16 cellular contexts compared by ENCODE assay signal in genomic region chr14:90593254-90594040, GRCh38.
"Had no signal": no experiment of that assay in that cellular context is flagged by ENCODE, and none has a peak within 500 bp of the region (broad histone marks: within the 10 kb centered on the region; RNA-seq: fewer than 3 reads in every experiment).

No MANE protein-coding gene starts in this region.

- H3K4me1 Mint-ChIP-seq: activated naive CD8-positive, alpha-beta T cell treated with anti-CD3 and anti-CD28 coated beads, Interleukin-2, amount 10 ng/mL, durations not matched to agents 7 days and 5 days; naive thymus-derived CD8-positive, alpha-beta T cell; stimulated activated naive CD8-positive, alpha-beta T cell treated with anti-CD3 and anti-CD28 coated beads, Interleukin-15, amount 100 ng/mL, for 72 hours had no signal

- H3K4me3 ChIP-seq: gastroesophageal sphincter, left lung, prostate gland, right lobe of liver, spleen, upper lobe of left lung had no signal

- H3K27ac Mint-ChIP-seq: activated naive CD8-positive, alpha-beta T cell treated with anti-CD3 and anti-CD28 coated beads, Interleukin-2, amount 10 ng/mL, durations not matched to agents 7 days and 5 days; naive thymus-derived CD8-positive, alpha-beta T cell; stimulated activated naive CD8-positive, alpha-beta T cell treated with anti-CD3 and anti-CD28 coated beads, Interleukin-15, amount 100 ng/mL, for 72 hours had no signal

- H3K4me3 Mint-ChIP-seq: activated naive CD8-positive, alpha-beta T cell treated with anti-CD3 and anti-CD28 coated beads, Interleukin-2, amount 10 ng/mL, durations not matched to agents 7 days and 5 days; naive thymus-derived CD8-positive, alpha-beta T cell; stimulated activated naive CD8-positive, alpha-beta T cell treated with anti-CD3 and anti-CD28 coated beads, Interleukin-15, amount 100 ng/mL, for 72 hours had no signal

- H3K9me3 Mint-ChIP-seq: activated naive CD8-positive, alpha-beta T cell treated with anti-CD3 and anti-CD28 coated beads, Interleukin-2, amount 10 ng/mL, durations not matched to agents 7 days and 5 days; naive thymus-derived CD8-positive, alpha-beta T cell; stimulated activated naive CD8-positive, alpha-beta T cell treated with anti-CD3 and anti-CD28 coated beads, Interleukin-15, amount 100 ng/mL, for 72 hours had no signal

- H3K27ac ChIP-seq: gastroesophageal sphincter, left lung, prostate gland, right lobe of liver, spleen, upper lobe of left lung had no signal

- H3K36me3 Mint-ChIP-seq: activated naive CD8-positive, alpha-beta T cell treated with anti-CD3 and anti-CD28 coated beads, Interleukin-2, amount 10 ng/mL, durations not matched to agents 7 days and 5 days; naive thymus-derived CD8-positive, alpha-beta T cell had no signal

- ATAC-seq: gastroesophageal sphincter; left lung; naive thymus-derived CD8-positive, alpha-beta T cell; stimulated activated naive CD8-positive, alpha-beta T cell treated with anti-CD3 and anti-CD28 coated beads, Interleukin-15, amount 100 ng/mL, for 72 hours had no signal

- H3K27me3 Mint-ChIP-seq: activated naive CD8-positive, alpha-beta T cell treated with anti-CD3 and anti-CD28 coated beads, Interleukin-2, amount 10 ng/mL, durations not matched to agents 7 days and 5 days; naive thymus-derived CD8-positive, alpha-beta T cell; stimulated activated naive CD8-positive, alpha-beta T cell treated with anti-CD3 and anti-CD28 coated beads, Interleukin-15, amount 100 ng/mL, for 72 hours had no signal

- DNase-seq: activated CD4-positive, alpha-beta T cell treated with anti-CD3 and anti-CD28 coated beads, Interleukin-2, amount 50 U/mL, for 1 hour; activated CD8-positive, alpha-beta memory T cell treated with anti-CD3 and anti-CD28 coated beads for 24 hours; activated gamma-delta T cell treated with Interleukin-2 at 50 U/mL for 16 hours; activated naive CD8-positive, alpha-beta T cell treated with anti-CD3 and anti-CD28 coated beads, Interleukin-2, amount 10 ng/mL, durations not matched to agents 7 days and 5 days; aorta; dermis blood vessel endothelial cell; kidney; left lung; nucleus accumbens; right lobe of liver; spleen; stimulated activated naive CD8-positive, alpha-beta T cell treated with anti-CD3 and anti-CD28 coated beads, Interleukin-15, amount 100 ng/mL, for 72 hours had no signal
